Comparison of ENCODE assay signal across 2 cellular contexts in the genomic region with DNA sequence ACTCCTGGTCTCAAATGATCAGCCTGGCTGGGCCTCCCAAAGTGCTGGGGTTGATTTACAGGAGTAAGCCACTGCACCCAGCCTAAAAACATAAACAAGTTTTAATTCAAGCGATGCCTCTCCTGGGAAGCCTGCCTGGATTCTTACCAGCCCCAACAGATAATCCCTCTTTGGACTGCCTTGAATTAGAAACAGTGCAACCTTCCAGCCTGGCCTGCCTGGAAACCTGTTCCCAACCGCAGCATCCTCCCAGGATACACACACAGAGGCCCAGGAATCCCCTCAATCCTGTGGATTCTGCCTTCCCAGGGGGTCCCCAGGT.
TF ChIP-seq lines count a peak whose summit lies in the region.

No MANE protein-coding gene starts in this region.

TF ChIP-seq in A549, 52 proteins besides CTCF, POLR2A, EP300 and RAD21 (continued from another document):
- TF ChIP-seq ZFP36 (IDR thresholded peaks at IDR 0.05; ENCODE audit: borderline replicate concordance, partially characterized antibody) = peak; percentile 36

TF ChIP-seq in HEK293, 187 proteins besides CTCF, POLR2A, EP300 and RAD21 (continued from another document):
- TF ChIP-seq KLF17 (tag by site-specific recombination; IDR thresholded peaks at IDR 0.05) (0 out of 2 replicates have a peak, but pooled peaks have one; percentile 10), ZNF639 (tag by site-specific recombination; IDR thresholded peaks at IDR 0.05) (no peak), ZNF610 (tag by site-specific recombination; IDR thresholded peaks at IDR 0.05; ENCODE audit: borderline replicate concordance) (no peak), KLF1 (tag by site-specific recombination; IDR thresholded peaks at IDR 0.05) (0 out of 2 replicates have a peak, but pooled peaks have one; percentile 6), ZNF561 (tag by site-specific recombination; IDR thresholded peaks at IDR 0.05; ENCODE audit: borderline replicate concordance) (no peak), ZNF792 (tag by site-specific recombination; IDR thresholded peaks at IDR 0.05) (no peak), HOXC10 (CRISPR knock-in tag; IDR thresholded peaks at IDR 0.05) (no peak), ZNF596 (tag by site-specific recombination; IDR thresholded peaks at IDR 0.05) (no peak), HOXD13 (CRISPR knock-in tag; IDR thresholded peaks at IDR 0.05; ENCODE audit: borderline replicate concordance) (no peak)
